24 cellular contexts compared by ENCODE assay signal in the genomic region with DNA sequence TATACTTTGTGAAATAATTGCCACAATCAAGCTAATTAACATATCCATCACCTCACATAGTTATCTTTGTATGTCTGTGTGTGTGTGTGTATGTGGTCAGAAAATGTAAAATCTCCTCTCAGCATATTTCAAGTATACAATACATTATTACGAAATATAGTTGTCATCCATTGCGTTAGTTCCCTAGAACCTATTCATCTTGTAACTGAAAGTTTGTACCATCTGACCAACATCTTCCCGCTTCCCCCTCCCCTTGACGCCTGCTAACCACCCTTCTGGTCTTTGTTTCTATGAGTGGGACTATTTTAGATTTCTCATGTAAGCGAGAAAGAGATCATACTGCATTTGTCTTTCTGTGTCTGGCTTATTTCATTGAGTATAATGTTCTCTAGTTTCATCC.
DNase-seq lines count a peak whose midpoint lies in the region; ATAC-seq and TF ChIP-seq lines count a peak whose summit lies in the region.
"Had no signal": no experiment of that assay in that cellular context is flagged by ENCODE, and none has a peak within 500 bp of the region (broad histone marks: within the 10 kb centered on the region; RNA-seq: fewer than 3 reads in every experiment).

No MANE protein-coding gene starts in this region.

- H3K14ac ChIP-seq in IMR-90 (replicated peaks; ENCODE audit: low read depth, low read length): no peak overlapping the region

- no peak overlapping the region for H4K5ac ChIP-seq in IMR-90 (ENCODE audit: low read depth, low read length)

- intact Hi-C loops in IMR-90 (cut with micrococcal nuclease): loop anchor here (5.0 kb wide), 1 partner anchor 499 kb away; a partner anchor contains a TSS

- H3K36me3 ChIP-seq in IMR-90 (ENCODE audit: control insufficient read depth, insufficient read depth, low read length): no peaks in the 10 kb centered on the region
- H3K36me3 ChIP-seq in CD8-positive, alpha-beta memory T cell (ENCODE audit: insufficient read depth, low read length): no peaks in the 10 kb centered on the region
- H3K36me3 ChIP-seq: gastrocnemius medialis, pancreas, transverse colon, WERI-Rb-1 had no signal

- no peak overlapping the region for H3K23ac ChIP-seq in IMR-90 (ENCODE audit: low read depth, low read length)

- CTCF ChIA-PET in IMR-90 (lab: Yijun Ruan, JAX): no interaction called here
- CTCF ChIA-PET in CD8-positive, alpha-beta memory T cell (lab: Charles Lee): no interaction called here
- CTCF ChIA-PET in activated CD8-positive, alpha-beta memory T cell treated with anti-CD3 and anti-CD28 coated beads, Interleukin-2, amount 10 ng/mL, durations not matched to agents 7 days and 5 days (lab: Charles Lee): no interaction called here

- H2BK15ac ChIP-seq in IMR-90 (ENCODE audit: low read depth, low read length): no peak overlapping the region

- TF ChIP-seq POLR2A in IMR-90 (IDR thresholded peaks at IDR 0.05; ENCODE audit: low read depth, low read length): no peak

- H3K27ac ChIP-seq in IMR-90 (ENCODE audit: insufficient read depth, low read length): no peak overlapping the region
- H3K27ac ChIP-seq in CD8-positive, alpha-beta memory T cell (ENCODE audit: low read depth, low read length): no peak overlapping the region
- H3K27ac ChIP-seq: gastrocnemius medialis, pancreas, transverse colon, WERI-Rb-1 had no signal

- H3K36me3 Mint-ChIP-seq in CD8-positive, alpha-beta memory T cell: no peaks in the 10 kb centered on the region
- H3K36me3 Mint-ChIP-seq in activated CD8-positive, alpha-beta memory T cell treated with anti-CD3 and anti-CD28 coated beads, Interleukin-2, amount 10 ng/mL, durations not matched to agents 7 days and 5 days: no peaks in the 10 kb centered on the region
- H3K36me3 Mint-ChIP-seq: naive B cell had no signal

- no peak overlapping the region for H4K8ac ChIP-seq in IMR-90 (ENCODE audit: low read depth in 2 of 2, low read length in 2 of 2)

- no peak for TF ChIP-seq RAD21 in IMR-90 (IDR thresholded peaks at IDR 0.05; ENCODE audit: low read length)

- ATAC-seq in GM18511 (IDR thresholded peaks at IDR 0.05; ENCODE audit: unreplicated experiment) (peak; percentile 53), GM21723 (IDR thresholded peaks at IDR 0.05; ENCODE audit: unreplicated experiment) (peak; percentile 57), IMR-90 (ENCODE audit: low read depth) (no peak)
- ATAC-seq in activated CD8-positive, alpha-beta memory T cell treated with anti-CD3 and anti-CD28 coated beads, Interleukin-2, amount 10 ng/mL, durations not matched to agents 7 days and 5 days: no peak
- ATAC-seq: gastrocnemius medialis, sciatic nerve, T-helper 17 cell had no signal

- H2AK5ac ChIP-seq in IMR-90 (ENCODE audit: low read depth, low read length): no peak overlapping the region

- no peaks in the 10 kb centered on the region for H3K9me1 ChIP-seq in IMR-90 (ENCODE audit: insufficient read depth, low read length)

- no peaks in the 10 kb centered on the region for H3K79me1 ChIP-seq in IMR-90 (ENCODE audit: low read depth in 1 of 2, low read length in 2 of 2)

- dilution Hi-C loops in IMR-90 (cut with HindIII; ENCODE audit: low sequenced_read_pairs, unreplicated experiment): no loop called here

- no peaks in the 10 kb centered on the region for H3K9me3 Mint-ChIP-seq in CD8-positive, alpha-beta memory T cell
- no peaks in the 10 kb centered on the region for H3K9me3 Mint-ChIP-seq in activated CD8-positive, alpha-beta memory T cell treated with anti-CD3 and anti-CD28 coated beads, Interleukin-2, amount 10 ng/mL, durations not matched to agents 7 days and 5 days (ENCODE audit: low read depth)
- H3K9me3 Mint-ChIP-seq: activated naive CD4-positive, alpha-beta T cell treated with anti-CD3 and anti-CD28 coated beads for 36 hours; naive B cell; stimulated activated naive CD8-positive, alpha-beta T cell treated with anti-CD3 and anti-CD28 coated beads, Interleukin-15, Interleukin-2, amounts not matched to agents 100 ng/mL and 50 ng/mL, for 24 hours had no signal

- no peak overlapping the region for H2BK120ac ChIP-seq in IMR-90 (ENCODE audit: low read depth, low read length)

- H2AFZ ChIP-seq in IMR-90 (replicated peaks; ENCODE audit: low read length, poor library complexity): no peak overlapping the region

- H3K4me2 ChIP-seq in IMR-90 (ENCODE audit: low read depth, low read length): no peak overlapping the region

- H3K56ac ChIP-seq in IMR-90 (ENCODE audit: extremely low read depth, insufficient read depth, low read length): no peak overlapping the region

- H4K91ac ChIP-seq in IMR-90 (ENCODE audit: insufficient read depth, low read depth, low read length): no peak overlapping the region

- H3K4me3 ChIP-seq in IMR-90 (ENCODE audit: insufficient read depth, low read depth, low read length): no peak overlapping the region
- H3K4me3 ChIP-seq in CD8-positive, alpha-beta memory T cell (ENCODE audit: low read length): no peak overlapping the region
- H3K4me3 ChIP-seq: gastrocnemius medialis, pancreas, transverse colon had no signal

- TF ChIP-seq CTCF in IMR-90 (conservative IDR thresholded peaks at IDR 0.05; ENCODE audit: low read depth, low read length): no peak

- no TSS peak for BruUV-seq in IMR-90 (replicated peaks; lab: Mats Ljungman, UMichigan)

- H4K20me1 ChIP-seq in IMR-90 (ENCODE audit: insufficient read depth, low read length): no peaks in the 10 kb centered on the region

- H3K4me1 ChIP-seq in IMR-90 (ENCODE audit: control insufficient read depth, insufficient read depth, low read length): no peaks in the 10 kb centered on the region
- H3K4me1 ChIP-seq in CD8-positive, alpha-beta memory T cell (ENCODE audit: insufficient read depth, low read length): no peaks in the 10 kb centered on the region
- H3K4me1 ChIP-seq: Caco-2, gastrocnemius medialis had no signal

- H3K9ac ChIP-seq in IMR-90 (ENCODE audit: low read depth, low read length): no peak overlapping the region

- H3K27me3 Mint-ChIP-seq in CD8-positive, alpha-beta memory T cell: no peaks in the 10 kb centered on the region
- no peaks in the 10 kb centered on the region for H3K27me3 Mint-ChIP-seq in activated CD8-positive, alpha-beta memory T cell treated with anti-CD3 and anti-CD28 coated beads, Interleukin-2, amount 10 ng/mL, durations not matched to agents 7 days and 5 days
- H3K27me3 Mint-ChIP-seq: naive B cell; stimulated activated naive CD8-positive, alpha-beta T cell treated with anti-CD3 and anti-CD28 coated beads, Interleukin-15, Interleukin-2, amounts not matched to agents 100 ng/mL and 50 ng/mL, for 24 hours; T-helper 17 cell had no signal

- no peak overlapping the region for H2AK9ac ChIP-seq in IMR-90 (replicated peaks; ENCODE audit: low read depth, low read length, poor library complexity)

- no peak overlapping the region for H3K4ac ChIP-seq in IMR-90 (ENCODE audit: low read depth, low read length)

- H3K9me3 ChIP-seq in IMR-90 (ENCODE audit: control insufficient read depth, insufficient read depth, low read length): no peaks in the 10 kb centered on the region
- H3K9me3 ChIP-seq in CD8-positive, alpha-beta memory T cell (ENCODE audit: low read length): no peaks in the 10 kb centered on the region
- H3K9me3 ChIP-seq: Caco-2, gastrocnemius medialis, pancreas, transverse colon had no signal

- H2BK20ac ChIP-seq in IMR-90 (ENCODE audit: low read depth, low read length): no peak overlapping the region

- in situ Hi-C loops in IMR-90 (cut with MboI; ENCODE audit: low sequenced_read_pairs): no loop called here

- no peaks in the 10 kb centered on the region for H3K4me1 Mint-ChIP-seq in CD8-positive, alpha-beta memory T cell
- H3K4me1 Mint-ChIP-seq in activated CD8-positive, alpha-beta memory T cell treated with anti-CD3 and anti-CD28 coated beads, Interleukin-2, amount 10 ng/mL, durations not matched to agents 7 days and 5 days: no peaks in the 10 kb centered on the region
- H3K4me1 Mint-ChIP-seq: naive B cell had no signal

- no peak overlapping the region for H2BK5ac ChIP-seq in IMR-90 (ENCODE audit: low read depth, low read length, poor library complexity, severe bottlenecking)

- no peak overlapping the region for H3K18ac ChIP-seq in IMR-90 (ENCODE audit: low read depth, low read length)

- no peak overlapping the region for H3K4me3 Mint-ChIP-seq in CD8-positive, alpha-beta memory T cell
- no peak overlapping the region for H3K4me3 Mint-ChIP-seq in activated CD8-positive, alpha-beta memory T cell treated with anti-CD3 and anti-CD28 coated beads, Interleukin-2, amount 10 ng/mL, durations not matched to agents 7 days and 5 days
- H3K4me3 Mint-ChIP-seq: activated naive CD4-positive, alpha-beta T cell treated with anti-CD3 and anti-CD28 coated beads for 36 hours; naive B cell; stimulated activated naive CD8-positive, alpha-beta T cell treated with anti-CD3 and anti-CD28 coated beads, Interleukin-15, Interleukin-2, amounts not matched to agents 100 ng/mL and 50 ng/mL, for 24 hours; T-helper 17 cell had no signal

- whole genome bisulfite sequencing in IMR-90 (ENCODE audit: extremely low coverage in 2 of 2, insufficient read length in 1 of 2), 2 experiments: no CpG with 5 or more reads among the region's 5 CpGs

- POLR2A ChIA-PET in IMR-90 (lab: Charles Lee; ENCODE audit: unreplicated experiment): no interaction called here
- POLR2A ChIA-PET in CD8-positive, alpha-beta memory T cell (lab: Charles Lee): no interaction called here

- no peaks in the 10 kb centered on the region for H3K27me3 ChIP-seq in IMR-90 (ENCODE audit: control insufficient read depth, insufficient read depth, low read length)
- no peaks in the 10 kb centered on the region for H3K27me3 ChIP-seq in CD8-positive, alpha-beta memory T cell (ENCODE audit: insufficient read depth, low read length, poor library complexity, severe bottlenecking)
- H3K27me3 ChIP-seq: gastrocnemius medialis, pancreas, transverse colon had no signal

- no peak for DNase-seq in IMR-90
- DNase-seq in amniotic epithelial cell (ENCODE audit: low read depth): peak; percentile 45
- DNase-seq in CD8-positive, alpha-beta memory T cell: no peak
- DNase-seq in activated CD8-positive, alpha-beta memory T cell treated with anti-CD3 and anti-CD28 coated beads, Interleukin-2, amount 10 ng/mL, durations not matched to agents 7 days and 5 days: no peak
- DNase-seq in C1 segment of cervical spinal cord (lab: John Stamatoyannopoulos, UW): no peak
- DNase-seq: activated CD4-positive, alpha-beta T cell treated with anti-CD3 and anti-CD28 coated beads, Interleukin-2, amount 50 U/mL, for 4 hours; activated naive CD4-positive, alpha-beta T cell treated with anti-CD3 and anti-CD28 coated beads for 36 hours; aorta; Caco-2; EL; erythroblast; gastrocnemius medialis; naive B cell; NCI-H1092 treated with DMSO at 0.1 percent for 48 hours; NCI-H2081; pancreas; SHP77 treated with DMSO at 0.1 percent for 48 hours; T-helper 17 cell; transverse colon; WERI-Rb-1 had no signal

- H3K27ac Mint-ChIP-seq in CD8-positive, alpha-beta memory T cell: peak overlapping the region in 1 of 8 donors; percentile 84
- H3K27ac Mint-ChIP-seq in activated CD8-positive, alpha-beta memory T cell treated with anti-CD3 and anti-CD28 coated beads, Interleukin-2, amount 10 ng/mL, durations not matched to agents 7 days and 5 days: no peak overlapping the region
- H3K27ac Mint-ChIP-seq: activated naive CD4-positive, alpha-beta T cell treated with anti-CD3 and anti-CD28 coated beads for 36 hours; naive B cell; stimulated activated naive CD8-positive, alpha-beta T cell treated with anti-CD3 and anti-CD28 coated beads, Interleukin-15, Interleukin-2, amounts not matched to agents 100 ng/mL and 50 ng/mL, for 24 hours; T-helper 17 cell had no signal

TF ChIP-seq in IMR-90, 13 proteins besides CTCF, POLR2A, EP300 and RAD21 (continues in another document):
- no peak for TF ChIP-seq BHLHE40 (IDR thresholded peaks at IDR 0.05; ENCODE audit: low read depth, low read length)

Comparison
In these comparisons a context has a peak if more than half of its experiments do, and no peak if none do; other contexts are left out.
1. ATAC-seq: peak in GM18511 (single experiment) and GM21723 (single experiment); none in IMR-90 (single experiment) and activated CD8-positive, alpha-beta memory T cell treated with anti-CD3 and anti-CD28 coated beads, Interleukin-2, amount 10 ng/mL, durations not matched to agents 7 days and 5 days (single experiment).